ENCODE assay signal across 1 cellular context in genomic region chr6:119379809-119380208, GRCh38.
TF ChIP-seq lines count a peak whose summit lies in the region.

No MANE protein-coding gene starts in this region.

TF ChIP-seq in K562, 482 proteins besides CTCF, POLR2A, EP300 and RAD21 (continued from another document):
- TF ChIP-seq MGA (IDR thresholded peaks at IDR 0.05) (peak; percentile 33; the same call in 1 of the 2 replicates), TRIM25 (IDR thresholded peaks at IDR 0.05; ENCODE audit: borderline replicate concordance) (no peak), DPF2 (IDR thresholded peaks at IDR 0.05) (no peak), TSC22D4 (tag; IDR thresholded peaks at IDR 0.05) (no peak), POLR2B (IDR thresholded peaks at IDR 0.05; ENCODE audit: low read depth, partially characterized antibody) (no peak)
TF ChIP-seq in K562: peak in this region for 3.
